Comparison of ENCODE assay signal across 13 cellular contexts in genomic region chr9:109417585-109418544, GRCh38.
DNase-seq lines count a peak whose midpoint lies in the region; ATAC-seq and FAIRE-seq lines count a peak whose summit lies in the region.
"Had no signal": no experiment of that assay in that cellular context is flagged by ENCODE, and none has a peak within 500 bp of the region (broad histone marks: within the 10 kb centered on the region; RNA-seq: fewer than 3 reads in every experiment).

No MANE protein-coding gene starts in this region.

- H3K4me1 Mint-ChIP-seq in T-helper 1 cell treated with Interleukin-12 subunit alpha and Interleukin-12 subunit beta and Interleukin-4 antibody, amounts not matched to agents 30 μg/mL and 1 μg/mL, for 36 hours (ENCODE audit: low read depth), result peaks cover 51% of the 10 kb centered on the region
- peaks cover 59% of the 10 kb centered on the region for H3K4me1 Mint-ChIP-seq in activated T-helper 2 cell treated with anti-CD3 and anti-CD28 coated beads, Interferon-gamma antibody, Interleukin-2, Interleukin-4, amounts not matched to agents 10 μg/mL and 5 μg/mL and 100 μg/mL, durations not matched to agents 14 hours and 24 hours and 36 hours (ENCODE audit: low read depth)
- peaks cover 68% of the 10 kb centered on the region for H3K4me1 Mint-ChIP-seq in stimulated activated memory B cell treated with anti-CD40 and anti-IgM and Interleukin-4, amounts not matched to agents 10 μg/mL and 1 μg/mL and 100 μg/mL, for 72 hours

- no peaks in the 10 kb centered on the region for H3K4me1 ChIP-seq in mesendoderm (ENCODE audit: control insufficient read depth, low read depth, low read length)
- H3K4me1 ChIP-seq: Caco-2 had no signal

- H3K79me2 ChIP-seq in mesendoderm (ENCODE audit: control insufficient read depth, insufficient read depth, low read length), result no peaks in the 10 kb centered on the region

- H3K18ac ChIP-seq in mesendoderm (ENCODE audit: low read length), result no peak overlapping the region

- no peak overlapping the region for H2BK15ac ChIP-seq in mesendoderm (replicated peaks; ENCODE audit: low read depth)

- no peak overlapping the region for H3K23ac ChIP-seq in mesendoderm (ENCODE audit: low read length)

- H3K27me3 Mint-ChIP-seq in T-helper 1 cell treated with Interleukin-12 subunit alpha and Interleukin-12 subunit beta and Interleukin-4 antibody, amounts not matched to agents 30 μg/mL and 1 μg/mL, for 36 hours (ENCODE audit: low read depth), result peaks cover 4% of the 10 kb centered on the region
- peaks cover 2% of the 10 kb centered on the region for H3K27me3 Mint-ChIP-seq in activated T-helper 2 cell treated with anti-CD3 and anti-CD28 coated beads, Interferon-gamma antibody, Interleukin-2, Interleukin-4, amounts not matched to agents 10 μg/mL and 5 μg/mL and 100 μg/mL, durations not matched to agents 14 hours and 24 hours and 36 hours (ENCODE audit: low read depth)
- no peaks in the 10 kb centered on the region for H3K27me3 Mint-ChIP-seq in stimulated activated memory B cell treated with anti-CD40 and anti-IgM and Interleukin-4, amounts not matched to agents 10 μg/mL and 1 μg/mL and 100 μg/mL, for 72 hours

- H2BK120ac ChIP-seq in mesendoderm (ENCODE audit: low read depth, low read length), result no peak overlapping the region

- H3K4me3 ChIP-seq in mesendoderm (ENCODE audit: low read length), result no peak overlapping the region

- no peaks in the 10 kb centered on the region for H3K36me3 ChIP-seq in mesendoderm (ENCODE audit: control insufficient read depth, insufficient read depth, low read length)

- DNase-seq in T-helper 1 cell (no peak), GM18507 (ENCODE audit: extremely low spot score, insufficient read length, low read depth) (no peak), islet precursor cell (no peak), mesendoderm (no peak)
- no peak for DNase-seq in activated T-helper 2 cell treated with anti-CD3 and anti-CD28 coated beads, Interferon-gamma antibody, Interleukin-2, Interleukin-4, amounts not matched to agents 10 μg/mL and 5 μg/mL and 100 μg/mL, durations not matched to agents 14 hours and 24 hours and 36 hours (ENCODE audit: low spot score)
- no peak for DNase-seq in central memory CD4-positive, alpha-beta T cell
- DNase-seq: Caco-2, head of caudate nucleus, kidney, substantia nigra had no signal

- H3K36me3 Mint-ChIP-seq in T-helper 1 cell treated with Interleukin-12 subunit alpha and Interleukin-12 subunit beta and Interleukin-4 antibody, amounts not matched to agents 30 μg/mL and 1 μg/mL, for 36 hours (ENCODE audit: low read depth), result peaks cover 3% of the 10 kb centered on the region
- peaks cover 32% of the 10 kb centered on the region for H3K36me3 Mint-ChIP-seq in activated T-helper 2 cell treated with anti-CD3 and anti-CD28 coated beads, Interferon-gamma antibody, Interleukin-2, Interleukin-4, amounts not matched to agents 10 μg/mL and 5 μg/mL and 100 μg/mL, durations not matched to agents 14 hours and 24 hours and 36 hours (ENCODE audit: low read depth)
- no peaks in the 10 kb centered on the region for H3K36me3 Mint-ChIP-seq in stimulated activated memory B cell treated with anti-CD40 and anti-IgM and Interleukin-4, amounts not matched to agents 10 μg/mL and 1 μg/mL and 100 μg/mL, for 72 hours

- no CpG with 5 or more reads among the region's 6 CpGs for WGBS in mesendoderm (ENCODE audit: extremely low coverage, insufficient coverage, low lambda C conversion rate)

- peak; percentile 21 for FAIRE-seq in GM18507 (lab: Jason Lieb, UNC)
- FAIRE-seq: kidney had no signal

- H4K8ac ChIP-seq in mesendoderm (ENCODE audit: low read depth, low read length), result no peak overlapping the region

- no peak overlapping the region for H2AK5ac ChIP-seq in mesendoderm (ENCODE audit: low read length)

- intact Hi-C loops in activated T-helper 2 cell treated with anti-CD3 and anti-CD28 coated beads, Interferon-gamma antibody, Interleukin-2, Interleukin-4, amounts not matched to agents 10 μg/mL and 5 μg/mL and 100 μg/mL, durations not matched to agents 14 hours and 24 hours and 36 hours (cut with micrococcal nuclease), result loop anchor here (10.0 kb wide), 1 partner anchor 483 kb away; the partner anchor contains the start of genes ABITRAM and ELP1

- H3K27me3 ChIP-seq in mesendoderm (ENCODE audit: insufficient read depth, low read length, poor library complexity), result no peaks in the 10 kb centered on the region

- H3K56ac ChIP-seq in mesendoderm (ENCODE audit: low read length), result no peak overlapping the region

- no peak overlapping the region for H3K27ac ChIP-seq in mesendoderm (ENCODE audit: low read depth, low read length)

- no peak overlapping the region for H3K9ac ChIP-seq in mesendoderm (ENCODE audit: low read length)

- H3K9me3 Mint-ChIP-seq in T-helper 1 cell treated with Interleukin-12 subunit alpha and Interleukin-12 subunit beta and Interleukin-4 antibody, amounts not matched to agents 30 μg/mL and 1 μg/mL, for 36 hours, result no peaks in the 10 kb centered on the region
- no peaks in the 10 kb centered on the region for H3K9me3 Mint-ChIP-seq in activated T-helper 2 cell treated with anti-CD3 and anti-CD28 coated beads, Interferon-gamma antibody, Interleukin-2, Interleukin-4, amounts not matched to agents 10 μg/mL and 5 μg/mL and 100 μg/mL, durations not matched to agents 14 hours and 24 hours and 36 hours
- H3K9me3 Mint-ChIP-seq in stimulated activated memory B cell treated with anti-CD40 and anti-IgM and Interleukin-4, amounts not matched to agents 10 μg/mL and 1 μg/mL and 100 μg/mL, for 72 hours, result no peaks in the 10 kb centered on the region

- ATAC-seq in stimulated activated memory B cell treated with anti-CD40 and anti-IgM and Interleukin-4, amounts not matched to agents 10 μg/mL and 1 μg/mL and 100 μg/mL, for 72 hours, result no peak

- H3K79me1 ChIP-seq in mesendoderm (ENCODE audit: low read length), result no peaks in the 10 kb centered on the region

- no peak overlapping the region for H4K5ac ChIP-seq in mesendoderm (ENCODE audit: low read length)

- peak overlapping the region; percentile 49 for H3K4me3 Mint-ChIP-seq in T-helper 1 cell treated with Interleukin-12 subunit alpha and Interleukin-12 subunit beta and Interleukin-4 antibody, amounts not matched to agents 30 μg/mL and 1 μg/mL, for 36 hours
- peak overlapping the region; percentile 35 for H3K4me3 Mint-ChIP-seq in activated T-helper 2 cell treated with anti-CD3 and anti-CD28 coated beads, Interferon-gamma antibody, Interleukin-2, Interleukin-4, amounts not matched to agents 10 μg/mL and 5 μg/mL and 100 μg/mL, durations not matched to agents 14 hours and 24 hours and 36 hours (ENCODE audit: low read depth)
- H3K4me3 Mint-ChIP-seq in stimulated activated memory B cell treated with anti-CD40 and anti-IgM and Interleukin-4, amounts not matched to agents 10 μg/mL and 1 μg/mL and 100 μg/mL, for 72 hours, result peak overlapping the region; percentile 30

- peak overlapping the region; percentile 87 for H3K27ac Mint-ChIP-seq in T-helper 1 cell treated with Interleukin-12 subunit alpha and Interleukin-12 subunit beta and Interleukin-4 antibody, amounts not matched to agents 30 μg/mL and 1 μg/mL, for 36 hours
- peak overlapping the region; percentile 85 for H3K27ac Mint-ChIP-seq in activated T-helper 2 cell treated with anti-CD3 and anti-CD28 coated beads, Interferon-gamma antibody, Interleukin-2, Interleukin-4, amounts not matched to agents 10 μg/mL and 5 μg/mL and 100 μg/mL, durations not matched to agents 14 hours and 24 hours and 36 hours
- H3K27ac Mint-ChIP-seq in stimulated activated memory B cell treated with anti-CD40 and anti-IgM and Interleukin-4, amounts not matched to agents 10 μg/mL and 1 μg/mL and 100 μg/mL, for 72 hours, result peak overlapping the region; percentile 46
- H3K27ac Mint-ChIP-seq: progenitor cell of endocrine pancreas had no signal

- no peak overlapping the region for H3K4me2 ChIP-seq in mesendoderm (ENCODE audit: low read length)

- no peak overlapping the region for H3K4ac ChIP-seq in mesendoderm (ENCODE audit: low read depth, low read length)

- H2BK5ac ChIP-seq in mesendoderm (ENCODE audit: low read length), result no peak overlapping the region
